ENCODE assay signal across 8 cellular contexts in genomic region chr13:79853258-79853657, GRCh38.
"Had no signal": no experiment of that assay in that cellular context is flagged by ENCODE, and none has a peak within 500 bp of the region (broad histone marks: within the 10 kb centered on the region; RNA-seq: fewer than 3 reads in every experiment).

No MANE protein-coding gene starts in this region.

- H3K36me3 Mint-ChIP-seq: IgD-negative memory B cell had no signal

- H3K27me3 Mint-ChIP-seq: IgD-negative memory B cell had no signal

- ATAC-seq: HCT116, HepG2 had no signal

- H3K4me3 Mint-ChIP-seq: HFFc6, IgD-negative memory B cell had no signal

- DNase-seq: GM23248, HFFc6, KBM-7 had no signal

- H3K36me3 ChIP-seq: HAP-1 had no signal

- H3K4me1 ChIP-seq: HAP-1 had no signal

- H3K9ac ChIP-seq: GM23248 had no signal

- H3K27ac ChIP-seq: GM23248, HL-60 had no signal

- H2AFZ ChIP-seq: GM23248 had no signal

- H3K9me3 ChIP-seq: HAP-1 had no signal

- H3K9me3 Mint-ChIP-seq: HFFc6, IgD-negative memory B cell had no signal

- H3K4me1 Mint-ChIP-seq: IgD-negative memory B cell had no signal

- H3K27ac Mint-ChIP-seq: HFFc6, IgD-negative memory B cell had no signal

- H3K4me3 ChIP-seq: GM23248, HAP-1 had no signal
